8 cellular contexts compared by ENCODE assay signal in the genomic region with DNA sequence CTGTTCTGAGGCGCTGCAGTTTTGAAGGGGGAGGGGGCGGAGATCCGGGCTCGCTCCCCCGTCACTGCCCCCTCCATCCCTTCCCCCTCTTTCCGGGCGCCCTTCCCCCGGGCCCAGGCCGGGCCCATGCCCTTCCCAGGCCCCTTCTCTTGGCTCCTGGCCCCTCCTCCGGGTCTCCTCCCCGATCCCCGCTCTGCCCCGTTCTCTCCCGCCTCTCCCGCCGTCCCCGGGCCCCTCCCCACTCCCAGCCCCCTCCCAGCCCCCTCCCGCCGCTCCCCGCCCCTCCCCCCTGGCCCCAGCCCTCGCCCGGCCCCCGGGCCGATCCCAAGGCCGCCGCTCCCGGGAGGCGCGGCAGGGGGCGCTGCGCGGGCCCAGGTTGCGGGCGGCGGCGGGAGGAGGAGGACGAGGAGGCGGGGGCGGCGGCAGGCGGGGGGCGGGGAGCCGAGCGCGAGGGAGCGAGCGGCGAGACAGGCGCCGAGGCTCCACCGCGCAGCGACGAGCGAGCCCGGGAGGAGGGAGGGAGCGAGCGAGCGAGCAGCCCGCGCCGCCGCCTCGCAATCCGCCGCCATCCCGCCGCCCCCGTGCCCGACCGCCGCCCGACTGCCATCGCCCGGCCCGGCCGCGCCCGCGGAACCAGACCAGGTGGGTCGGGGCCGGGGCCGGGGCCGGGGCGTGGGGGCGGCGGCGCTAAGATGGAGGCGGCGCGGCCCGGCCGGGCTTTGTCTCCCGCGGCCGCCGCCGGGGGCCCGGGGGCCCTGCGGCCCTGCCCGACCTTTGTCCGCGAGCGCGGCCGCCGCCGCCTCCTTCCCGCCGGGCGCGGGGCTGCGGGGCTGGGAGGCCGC. TPM values are rescaled to one million over a fixed set of nuclear protein-coding genes. Genes with fewer than 3 reads are reported as not detected.
DNase-seq lines count a peak whose midpoint lies in the region; ATAC-seq and TF ChIP-seq lines count a peak whose summit lies in the region.

TSS of gene PRRC2B (plus strand) at position 465 of the 842 bp plus-strand sequence. CDS start 36,059 bp downstream, outside the sequence.

- peak; percentile 81 for DNase-seq in COLO829 (ENCODE audit: low spot score)
- peak; percentile 57 for DNase-seq in Jurkat, Clone E6-1 (ENCODE audit: low read depth, low spot score)
- peak; percentile 82 for DNase-seq in activated gamma-delta T cell treated with Interleukin-2 at 50 U/mL for 16 hours
- peak; percentile 72 to 91 for DNase-seq in foreskin fibroblast
- peak; percentile 89 for DNase-seq in stomach

- no peaks in the 10 kb centered on the region for H3K9me2 ChIP-seq in neural cell (ENCODE audit: insufficient read depth, low read length)

- peaks cover 42% of the 10 kb centered on the region for H3K79me2 ChIP-seq in neural cell (replicated peaks; ENCODE audit: insufficient read depth, low read length)

- 1 to 7% (median 2%) methylated on average over 11 to 112 of the region's 114 CpGs for WGBS in stomach, 5 donors

- peaks cover 50 to 54% (median 51%) of the 10 kb centered on the region in 4 donors for H3K4me1 ChIP-seq in stomach

- TF ChIP-seq POLR2A in Raji (IDR thresholded peaks at IDR 0.05; ENCODE audit: insufficient read depth, low read depth, low read length), result peak; percentile 83
- no peak for TF ChIP-seq POLR2A in stomach (IDR thresholded peaks at IDR 0.05)

- peak within 1 kb of the TSS; percentile 76 for H3K4me3 ChIP-seq in Jurkat, Clone E6-1 (ENCODE audit: low read length)
- H3K4me3 ChIP-seq in foreskin fibroblast (ENCODE audit: low read depth in 1 of 2, low read length in 2 of 2) (peak within 1 kb of the TSS; percentile 65 to 78), neural cell (ENCODE audit: low read length) (peak within 1 kb of the TSS; percentile 74), stomach (peak within 1 kb of the TSS; percentile 68 to 91 (median 80))

- intact Hi-C loops in stomach (cut with DNase I; ENCODE audit: low total_unique reads), result no loop called here

- peaks cover 31% of the 10 kb centered on the region for H4K20me1 ChIP-seq in neural cell (ENCODE audit: insufficient read depth)

- H3F3A ChIP-seq in neural cell (ENCODE audit: insufficient read depth, low read length, poor library complexity, severe bottlenecking), result peaks cover 6% of the 10 kb centered on the region

- H2AFZ ChIP-seq in neural cell (ENCODE audit: low read depth, low read length), result peak within 1 kb of the TSS; percentile 44

- peak; percentile 38 for ATAC-seq in GM21367 (IDR thresholded peaks at IDR 0.05; ENCODE audit: unreplicated experiment)

- TF ChIP-seq RAD21 in neural cell (conservative IDR thresholded peaks at IDR 0.05), result no peak

- H3K9ac ChIP-seq in neural cell (ENCODE audit: low read length), result peak within 1 kb of the TSS; percentile 93

- H3K36me3 ChIP-seq in neural cell (ENCODE audit: insufficient read depth, low read length) (no peaks in the 10 kb centered on the region), stomach (no peaks in the 10 kb centered on the region)

- peak within 1 kb of the TSS; percentile 76 for H3K4me2 ChIP-seq in neural cell (ENCODE audit: low read length)

- no peaks in the 10 kb centered on the region for H3K27me3 ChIP-seq in neural cell (ENCODE audit: insufficient read depth, low read depth, low read length)
- H3K27me3 ChIP-seq in stomach, result no peaks in the 10 kb centered on the region

- H3K9me3 ChIP-seq in neural cell (ENCODE audit: low read length) (no peaks in the 10 kb centered on the region), stomach (no peaks in the 10 kb centered on the region)

- H3K27ac ChIP-seq in neural cell (ENCODE audit: low read length) (peak within 1 kb of the TSS; percentile 96), stomach (peak within 1 kb of the TSS; percentile 94 to 99 (median 97))

- no peak for TF ChIP-seq CTCF in foreskin fibroblast (IDR thresholded peaks at IDR 0.05; ENCODE audit: low read depth, low read length)
- no peak for TF ChIP-seq CTCF in neural cell (IDR thresholded peaks at IDR 0.05; ENCODE audit: poor library complexity, severe bottlenecking)
- peak in 3 of 7 experiments; percentile 43 to 90 (median 65) for TF ChIP-seq CTCF in stomach (IDR thresholded peaks at IDR 0.05)

- TF ChIP-seq EP300 in neural cell (conservative IDR thresholded peaks at IDR 0.05; ENCODE audit: poor library complexity, severe bottlenecking), result no peak
- no peak for TF ChIP-seq EP300 in stomach (IDR thresholded peaks at IDR 0.05)

TF ChIP-seq in neural cell, 6 proteins besides CTCF, POLR2A, EP300 and RAD21:
- TF ChIP-seq SMC3 (conservative IDR thresholded peaks at IDR 0.05; ENCODE audit: poor library complexity) (no peak), MXI1 (conservative IDR thresholded peaks at IDR 0.05; ENCODE audit: poor library complexity, severe bottlenecking) (no peak), REST (IDR thresholded peaks at IDR 0.05; ENCODE audit: borderline replicate concordance) (no peak), TAF1 (IDR thresholded peaks at IDR 0.05; ENCODE audit: low read depth) (peak; percentile 60), POLR2AphosphoS5 (IDR thresholded peaks at IDR 0.05) (peak; percentile 93), EZH2 (IDR thresholded peaks at IDR 0.05; ENCODE audit: borderline replicate concordance, insufficient read depth, low read length, poor library complexity, severe bottlenecking) (no peak)

RNA-seq across cellular contexts. Expression of gene PRRC2B, which starts in this region (rescaled TPM):
- 68.8 TPM for polyA plus RNA-seq in Jurkat, Clone E6-1 (2012; ENCODE audit: insufficient read depth, insufficient read length)
- polyA plus RNA-seq in neural cell (89.5 and 108 TPM in 2 replicates), stomach (10 to 100 TPM; 26.3 to 36.4 (median 30.5) TPM)
- 272 and 284 TPM in 2 replicates for polyA minus RNA-seq in neural cell
- total RNA-seq in stomach, result 100 to 1,000 TPM in 3 of 5 donors, 10 to 100 TPM in 2; 70.6 to 251 (median 135) TPM

Comparison
In these comparisons a context has a peak if more than half of its experiments do, and no peak if none do; other contexts are left out.
1. Peak in every context shown above with its lines: DNase-seq, ATAC-seq, H3K4me3 ChIP-seq and H3K27ac ChIP-seq.